Comparison of ENCODE assay signal across 1 cellular context in the genomic region with DNA sequence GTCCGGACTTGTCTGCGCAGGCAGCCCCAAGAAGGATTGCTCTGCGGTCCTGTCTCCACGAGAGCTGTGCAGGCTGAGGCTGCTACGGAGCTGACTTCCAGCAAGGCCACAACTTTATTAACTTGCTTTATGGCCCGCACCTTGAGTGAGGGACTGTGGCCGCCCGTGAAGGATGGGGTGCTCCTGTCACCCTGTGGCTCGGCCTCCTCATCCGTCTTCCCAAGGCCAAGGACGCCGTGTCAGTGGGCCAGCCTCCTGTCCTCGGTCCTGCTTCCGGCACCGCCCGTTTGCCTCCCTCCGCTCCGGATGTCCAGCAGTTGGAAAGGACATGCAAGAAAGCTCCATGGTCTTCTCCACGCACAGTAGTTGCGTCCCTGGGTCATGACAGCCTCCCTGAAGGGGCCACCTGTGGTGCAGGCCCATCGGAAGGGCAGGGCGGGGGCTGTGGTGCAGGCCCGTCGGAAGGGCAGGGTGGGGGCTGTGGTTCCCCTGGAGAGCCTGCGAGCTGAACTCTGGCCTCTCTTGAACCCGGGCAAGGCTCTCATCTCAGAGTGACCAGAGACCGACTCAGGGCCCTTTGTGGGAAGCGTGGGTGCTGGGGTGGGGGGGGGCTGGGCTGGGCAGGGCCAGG.
TF ChIP-seq lines count a peak whose summit lies in the region.

No MANE protein-coding gene starts in this region.

TF ChIP-seq in HepG2, 621 proteins besides CTCF, POLR2A, EP300 and RAD21:
- TF ChIP-seq ZNF572 (CRISPR knock-in tag; IDR thresholded peaks at IDR 0.05) (no peak), ZNF766 (CRISPR knock-in tag; IDR thresholded peaks at IDR 0.05; ENCODE audit: borderline replicate concordance) (no peak), AGO2 (optimal IDR thresholded peaks at IDR 0.05; ENCODE audit: low read depth, low read length) (no peak), PHB2 (IDR thresholded peaks at IDR 0.05; ENCODE audit: partially characterized antibody) (no peak), TRIM24 (CRISPR knock-in tag; IDR thresholded peaks at IDR 0.05) (no peak), ZNF577 (CRISPR knock-in tag; IDR thresholded peaks at IDR 0.05; ENCODE audit: borderline replicate concordance, low read depth) (no peak), KDM3A (CRISPR knock-in tag; IDR thresholded peaks at IDR 0.05; ENCODE audit: low read depth) (no peak), YEATS2 (CRISPR knock-in tag; IDR thresholded peaks at IDR 0.05; ENCODE audit: borderline replicate concordance) (no peak), CHCHD3 (CRISPR knock-in tag; IDR thresholded peaks at IDR 0.05) (no peak), ZNF678 (CRISPR knock-in tag; IDR thresholded peaks at IDR 0.05) (no peak), KAT7 (CRISPR knock-in tag; IDR thresholded peaks at IDR 0.05; ENCODE audit: borderline replicate concordance) (no peak), RAD51 (IDR thresholded peaks at IDR 0.05; ENCODE audit: borderline replicate concordance) (no peak), DNMT3B (CRISPR knock-in tag; conservative IDR thresholded peaks at IDR 0.05) (no peak)
- TF ChIP-seq, protein P1, sequence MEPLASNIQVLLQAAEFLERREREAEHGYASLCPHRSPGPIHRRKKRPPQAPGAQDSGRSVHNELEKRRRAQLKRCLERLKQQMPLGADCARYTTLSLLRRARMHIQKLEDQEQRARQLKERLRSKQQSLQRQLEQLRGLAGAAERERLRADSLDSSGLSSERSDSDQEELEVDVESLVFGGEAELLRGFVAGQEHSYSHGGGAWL (CRISPR knock-in tag; IDR thresholded peaks at IDR 0.05) = no peak
- TF ChIP-seq, protein P2, sequence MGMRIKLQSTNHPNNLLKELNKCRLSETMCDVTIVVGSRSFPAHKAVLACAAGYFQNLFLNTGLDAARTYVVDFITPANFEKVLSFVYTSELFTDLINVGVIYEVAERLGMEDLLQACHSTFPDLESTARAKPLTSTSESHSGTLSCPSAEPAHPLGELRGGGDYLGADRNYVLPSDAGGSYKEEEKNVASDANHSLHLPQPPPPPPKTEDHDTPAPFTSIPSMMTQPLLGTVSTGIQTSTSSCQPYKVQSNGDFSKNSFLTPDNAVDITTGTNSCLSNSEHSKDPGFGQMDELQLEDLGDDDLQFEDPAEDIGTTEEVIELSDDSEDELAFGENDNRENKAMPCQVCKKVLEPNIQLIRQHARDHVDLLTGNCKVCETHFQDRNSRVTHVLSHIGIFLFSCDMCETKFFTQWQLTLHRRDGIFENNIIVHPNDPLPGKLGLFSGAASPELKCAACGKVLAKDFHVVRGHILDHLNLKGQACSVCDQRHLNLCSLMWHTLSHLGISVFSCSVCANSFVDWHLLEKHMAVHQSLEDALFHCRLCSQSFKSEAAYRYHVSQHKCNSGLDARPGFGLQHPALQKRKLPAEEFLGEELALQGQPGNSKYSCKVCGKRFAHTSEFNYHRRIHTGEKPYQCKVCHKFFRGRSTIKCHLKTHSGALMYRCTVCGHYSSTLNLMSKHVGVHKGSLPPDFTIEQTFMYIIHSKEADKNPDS (CRISPR knock-in tag; IDR thresholded peaks at IDR 0.05) = no peak
- TF ChIP-seq, protein P3, sequence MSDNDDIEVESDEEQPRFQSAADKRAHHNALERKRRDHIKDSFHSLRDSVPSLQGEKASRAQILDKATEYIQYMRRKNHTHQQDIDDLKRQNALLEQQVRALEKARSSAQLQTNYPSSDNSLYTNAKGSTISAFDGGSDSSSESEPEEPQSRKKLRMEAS (IDR thresholded peaks at IDR 0.05) = no peak
- TF ChIP-seq, protein P4, sequence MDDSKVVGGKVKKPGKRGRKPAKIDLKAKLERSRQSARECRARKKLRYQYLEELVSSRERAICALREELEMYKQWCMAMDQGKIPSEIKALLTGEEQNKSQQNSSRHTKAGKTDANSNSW (CRISPR knock-in tag; IDR thresholded peaks at IDR 0.05; ENCODE audit: borderline replicate concordance) = no peak
